Comparison of ENCODE assay signal across 8 cellular contexts in the genomic region with DNA sequence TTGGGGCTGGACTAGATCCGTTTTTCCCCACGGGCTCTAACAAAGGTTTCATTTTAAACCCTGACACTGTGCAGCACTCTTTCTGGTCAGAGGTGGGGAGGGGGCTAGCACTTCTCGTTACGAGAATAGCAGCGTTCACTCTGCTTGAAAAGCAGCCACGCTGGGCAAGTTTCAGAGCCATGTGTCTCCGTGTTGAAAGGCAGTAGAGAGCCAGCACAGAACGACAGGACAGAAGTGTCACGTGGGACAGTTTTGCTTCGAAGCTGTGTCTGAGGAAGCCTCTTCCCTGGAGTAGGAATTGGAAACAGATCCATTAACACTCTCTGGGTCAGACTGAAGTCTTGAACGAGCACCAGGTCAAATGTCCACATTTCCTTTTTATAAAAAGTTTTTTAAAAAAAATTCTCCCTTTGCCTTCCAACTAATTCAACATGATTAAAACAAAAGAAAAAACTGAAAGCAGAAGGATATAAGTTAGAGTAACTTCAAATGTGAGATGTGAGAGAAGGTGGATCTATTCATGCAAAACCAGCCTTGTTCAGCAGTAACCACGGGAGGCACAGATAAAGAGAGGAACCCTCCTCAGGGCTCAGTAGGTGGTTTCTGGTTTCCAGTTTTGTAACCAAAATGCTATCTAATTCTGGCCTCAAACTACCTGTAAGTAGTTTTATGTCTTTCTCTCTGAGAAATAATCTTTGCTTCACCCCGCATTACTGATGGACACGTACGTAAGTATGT.
DNase-seq lines count a peak whose midpoint lies in the region; ATAC-seq, FAIRE-seq and TF ChIP-seq lines count a peak whose summit lies in the region.

No MANE protein-coding gene starts in this region.

- peaks cover 34% of the 10 kb centered on the region for H3K4me1 Mint-ChIP-seq in osteocyte (ENCODE audit: unreplicated experiment)
- H3K4me1 Mint-ChIP-seq in immature natural killer cell, result no peaks in the 10 kb centered on the region

- peak overlapping the region; percentile 67 for H3K4me3 Mint-ChIP-seq in osteocyte (ENCODE audit: unreplicated experiment)
- H3K4me3 Mint-ChIP-seq in immature natural killer cell, result no peak overlapping the region

- POLR2A ChIA-PET in HEK293 (lab: Yijun Ruan, JAX) (no interaction called here), PC-3 (lab: Charles Lee; ENCODE audit: unreplicated experiment) (no interaction called here)

- H3K4me3 ChIP-seq in HEK293 (ENCODE audit: low read depth, low read length) (no peak overlapping the region), mammary epithelial cell (replicated peaks in 1 of 3; ENCODE audit: insufficient read depth in 1 of 3, low read depth in 2 of 3, low read length in 3 of 3) (no peak overlapping the region), PC-3 (ENCODE audit: low read length) (no peak overlapping the region)

- TF ChIP-seq CTCF in HEK293 (tag by site-specific recombination; IDR thresholded peaks at IDR 0.05) (no peak), mammary epithelial cell (conservative IDR thresholded peaks at IDR 0.05 in 1 of 2, IDR thresholded peaks at IDR 0.05 in 1 of 2; ENCODE audit: extremely low read depth in 1 of 2, insufficient read depth in 1 of 2, low read depth in 1 of 2, low read length in 2 of 2) (no peak), osteocyte (IDR thresholded peaks at IDR 0.05) (no peak), PC-3 (conservative IDR thresholded peaks at IDR 0.05; ENCODE audit: low read depth, low read length) (no peak)

- H2AFZ ChIP-seq in mammary epithelial cell (ENCODE audit: low read depth, low read length) (no peak overlapping the region), PC-3 (ENCODE audit: low read length) (no peak overlapping the region)

- H3K27ac ChIP-seq in HEK293 (ENCODE audit: extremely low read depth, low read depth, low read length), result no peak overlapping the region
- H3K27ac ChIP-seq in mammary epithelial cell (ENCODE audit: insufficient read depth, low read depth, low read length), result no peak overlapping the region
- no peak overlapping the region for H3K27ac ChIP-seq in PC-3 (ENCODE audit: low read length)

- no peak for DNase-seq in GM12891 (ENCODE audit: insufficient read length, low spot score)
- DNase-seq in mammary epithelial cell, result no peak
- DNase-seq in osteocyte (ENCODE audit: extremely low spot score, unreplicated experiment), result no peak
- DNase-seq in immature natural killer cell, result no peak
- no peak for DNase-seq in kidney tubule cell (ENCODE audit: low spot score)
- no peak for DNase-seq in PC-3

- in situ Hi-C loops in mammary epithelial cell (cut with MboI; ENCODE audit: low sequenced_read_pairs in 2 of 2), result no loop called here

- H3K9me3 ChIP-seq in HEK293 (ENCODE audit: control insufficient read depth, insufficient read depth, low read depth, low read length) (no peaks in the 10 kb centered on the region), mammary epithelial cell (replicated peaks; ENCODE audit: insufficient read depth, low read length) (no peaks in the 10 kb centered on the region), PC-3 (ENCODE audit: low read length) (no peaks in the 10 kb centered on the region)

- FAIRE-seq in GM12891 (lab: Jason Lieb, UNC), result peak; percentile 98

- H3K4me1 ChIP-seq in HEK293 (ENCODE audit: control insufficient read depth, insufficient read depth, low read length), result no peaks in the 10 kb centered on the region
- H3K4me1 ChIP-seq in mammary epithelial cell (ENCODE audit: insufficient read depth, low read length), result peaks cover 30% of the 10 kb centered on the region
- peaks cover 18% of the 10 kb centered on the region for H3K4me1 ChIP-seq in PC-3 (ENCODE audit: insufficient read depth, low read length)

- H3K27ac Mint-ChIP-seq in osteocyte (ENCODE audit: unreplicated experiment) (peak overlapping the region; percentile 82), immature natural killer cell (no peak overlapping the region)

- H4K20me1 ChIP-seq in mammary epithelial cell (ENCODE audit: insufficient read depth, low read length), result no peaks in the 10 kb centered on the region
- no peaks in the 10 kb centered on the region for H4K20me1 ChIP-seq in PC-3 (ENCODE audit: low read length)

- H3K27me3 ChIP-seq in mammary epithelial cell (ENCODE audit: insufficient read depth, low read length) (no peaks in the 10 kb centered on the region), PC-3 (ENCODE audit: low read length) (no peaks in the 10 kb centered on the region)

- no peaks in the 10 kb centered on the region for H3K79me2 ChIP-seq in mammary epithelial cell (ENCODE audit: insufficient read depth, low read length)
- no peaks in the 10 kb centered on the region for H3K79me2 ChIP-seq in PC-3 (ENCODE audit: low read length)

- H3F3A ChIP-seq in PC-3 (ENCODE audit: low read length, unreplicated experiment), result peaks cover 4% of the 10 kb centered on the region

- H3K36me3 ChIP-seq in HEK293 (ENCODE audit: control insufficient read depth in 2 of 2, insufficient read depth in 1 of 2, low read length in 2 of 2), result peaks cover 24 to 62% of the 10 kb centered on the region in 2 experiments
- peaks cover 2% of the 10 kb centered on the region for H3K36me3 ChIP-seq in mammary epithelial cell (ENCODE audit: insufficient read depth, low read length)
- no peaks in the 10 kb centered on the region for H3K36me3 ChIP-seq in PC-3 (ENCODE audit: low read depth, low read length)

- WGBS in mammary epithelial cell (ENCODE audit: low coverage, missing lambda C conversion rate), result 40% methylated on average over 14 of the region's 15 CpGs

- H3K9me3 Mint-ChIP-seq in osteocyte (ENCODE audit: unreplicated experiment), result no peaks in the 10 kb centered on the region
- no peaks in the 10 kb centered on the region for H3K9me3 Mint-ChIP-seq in immature natural killer cell

- no peak for ATAC-seq in GM18870 (IDR thresholded peaks at IDR 0.05; ENCODE audit: unreplicated experiment)
- ATAC-seq in PC-3, result no peak

- H3K36me3 Mint-ChIP-seq in osteocyte (ENCODE audit: unreplicated experiment) (peaks cover 12% of the 10 kb centered on the region), immature natural killer cell (peaks cover 20 to 44% (median 24%) of the 10 kb centered on the region in 3 donors)

- BruUV-seq in mammary epithelial cell (replicated peaks; lab: Mats Ljungman, UMichigan) (no TSS peak), PC-3 (replicated peaks; lab: Mats Ljungman, UMichigan) (no TSS peak)

- no peak overlapping the region for H3K9ac ChIP-seq in mammary epithelial cell (ENCODE audit: insufficient read depth, low read length)
- H3K9ac ChIP-seq in PC-3 (ENCODE audit: low read length), result no peak overlapping the region

- CTCF ChIA-PET in HEK293 (lab: Yijun Ruan, JAX), result no interaction called here
- CTCF ChIA-PET in mammary epithelial cell (lab: Charles Lee; ENCODE audit: low non-redundant PET), result no interaction called here
- CTCF ChIA-PET in PC-3 (lab: Charles Lee), result no interaction called here

- TF ChIP-seq POLR2A in GM12891 (IDR thresholded peaks at IDR 0.05; ENCODE audit: low read depth, low read length), result peak; percentile 61

- intact Hi-C loops in mammary epithelial cell (cut with micrococcal nuclease), result no loop called here
- intact Hi-C loops in PC-3 (cut with micrococcal nuclease), result no loop called here

- dilution Hi-C loops in mammary epithelial cell (cut with HindIII; ENCODE audit: low sequenced_read_pairs), result loop anchor here (10.0 kb wide), 1 partner anchor 174 kb away; no protein-coding TSS in a partner anchor

- H3K4me2 ChIP-seq in mammary epithelial cell (ENCODE audit: insufficient read depth, low read depth, low read length), result peak overlapping the region; percentile 51
- no peak overlapping the region for H3K4me2 ChIP-seq in PC-3 (ENCODE audit: low read length)

- no peaks in the 10 kb centered on the region for H3K9me2 ChIP-seq in PC-3 (replicated peaks; ENCODE audit: low read length)

- H3K27me3 Mint-ChIP-seq in osteocyte (ENCODE audit: unreplicated experiment) (no peaks in the 10 kb centered on the region), immature natural killer cell (ENCODE audit: low read depth in 3 of 3) (peaks cover 0 to 1% (median 0%) of the 10 kb centered on the region in 3 donors)

TF ChIP-seq in GM12891, 5 proteins besides CTCF, POLR2A, EP300 and RAD21:
- TF ChIP-seq TAF1 (IDR thresholded peaks at IDR 0.05; ENCODE audit: low read depth, low read length) (peak; percentile 59; the same call in 1 of the 2 replicates), PAX5 (IDR thresholded peaks at IDR 0.05; ENCODE audit: insufficient read depth, low read length, severe bottlenecking) (peak; percentile 17), POU2F2 (IDR thresholded peaks at IDR 0.05; ENCODE audit: low read depth, low read length) (peak; percentile 86; the same call in 1 of the 2 replicates), SPI1 (IDR thresholded peaks at IDR 0.05; ENCODE audit: low read depth, low read length) (peak; percentile 71), POLR2AphosphoS5 (IDR thresholded peaks at IDR 0.05; ENCODE audit: low read depth, low read length) (no peak; the same call in 1 of the 2 replicates)
TF ChIP-seq in GM12891: peak in this region for 4.

TF ChIP-seq in HEK293, 187 proteins besides CTCF, POLR2A, EP300 and RAD21:
- TF ChIP-seq ZIC2 (tag by site-specific recombination; IDR thresholded peaks at IDR 0.05) (peak; percentile 66), ZSCAN16 (tag by site-specific recombination; IDR thresholded peaks at IDR 0.05) (no peak)
